In the genomic region with DNA sequence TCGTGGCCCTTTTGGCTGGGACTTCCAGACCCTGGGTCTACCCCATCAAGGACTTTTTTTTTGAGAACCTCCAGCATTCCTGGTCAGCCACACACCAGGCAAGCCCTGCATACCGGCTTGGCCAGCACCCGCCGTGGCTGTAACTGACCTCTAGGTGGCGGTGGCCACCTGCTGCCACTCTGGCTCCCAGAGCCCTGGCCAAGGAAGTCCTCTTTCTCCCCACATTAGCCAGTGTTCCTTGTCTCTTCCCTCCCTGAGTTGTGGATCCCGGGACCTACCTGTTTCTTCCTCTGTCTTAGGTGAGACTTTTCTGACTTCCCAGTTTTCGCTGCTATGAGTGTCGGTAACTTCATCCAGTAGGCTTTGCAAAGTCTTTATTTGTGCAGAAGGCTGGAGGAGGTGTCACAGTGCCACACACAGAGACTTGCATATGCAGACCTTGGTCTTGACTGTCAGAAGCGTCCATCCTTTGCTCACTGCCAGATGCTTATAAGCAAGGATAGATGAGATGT, we compare ENCODE assay signal across 1 cellular context.
A peak's percentile ranks its signal among the peaks of the same experiment; 100 is the strongest.
TF ChIP-seq lines count a peak whose summit lies in the region.

No MANE protein-coding gene starts in this region.

TF ChIP-seq in HepG2, 621 proteins besides CTCF, POLR2A, EP300 and RAD21 (continued from another document and continues in another):
- TF ChIP-seq, protein P1, sequence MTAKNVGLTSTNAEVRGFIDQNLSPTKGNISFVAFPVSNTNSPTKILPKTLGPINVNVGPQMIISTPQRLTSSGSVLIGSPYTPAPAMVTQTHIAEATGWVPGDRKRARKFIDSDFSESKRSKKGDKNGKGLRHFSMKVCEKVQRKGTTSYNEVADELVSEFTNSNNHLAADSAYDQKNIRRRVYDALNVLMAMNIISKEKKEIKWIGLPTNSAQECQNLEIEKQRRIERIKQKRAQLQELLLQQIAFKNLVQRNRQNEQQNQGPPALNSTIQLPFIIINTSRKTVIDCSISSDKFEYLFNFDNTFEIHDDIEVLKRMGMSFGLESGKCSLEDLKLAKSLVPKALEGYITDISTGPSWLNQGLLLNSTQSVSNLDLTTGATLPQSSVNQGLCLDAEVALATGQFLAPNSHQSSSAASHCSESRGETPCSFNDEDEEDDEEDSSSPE (CRISPR knock-in tag; IDR thresholded peaks at IDR 0.05): no peak
- TF ChIP-seq TAF1 (CRISPR knock-in tag; IDR thresholded peaks at IDR 0.05): no peak
- TF ChIP-seq THAP11 (CRISPR knock-in tag; IDR thresholded peaks at IDR 0.05): no peak
- TF ChIP-seq, protein P2, sequence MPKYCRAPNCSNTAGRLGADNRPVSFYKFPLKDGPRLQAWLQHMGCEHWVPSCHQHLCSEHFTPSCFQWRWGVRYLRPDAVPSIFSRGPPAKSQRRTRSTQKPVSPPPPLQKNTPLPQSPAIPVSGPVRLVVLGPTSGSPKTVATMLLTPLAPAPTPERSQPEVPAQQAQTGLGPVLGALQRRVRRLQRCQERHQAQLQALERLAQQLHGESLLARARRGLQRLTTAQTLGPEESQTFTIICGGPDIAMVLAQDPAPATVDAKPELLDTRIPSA (CRISPR knock-in tag; IDR thresholded peaks at IDR 0.05; ENCODE audit: borderline replicate concordance): no peak
- peak; percentile 85; the same call in 1 of the 2 replicates for TF ChIP-seq CBX5 (CRISPR knock-in tag; IDR thresholded peaks at IDR 0.05; ENCODE audit: borderline replicate concordance)
- no peak for TF ChIP-seq RFX1 (IDR thresholded peaks at IDR 0.05)
- no peak; the same call in 1 of the 2 replicates for TF ChIP-seq ZNF83 (CRISPR knock-in tag; IDR thresholded peaks at IDR 0.05; ENCODE audit: borderline replicate concordance)
- no peak for TF ChIP-seq ZNF33B (CRISPR knock-in tag; IDR thresholded peaks at IDR 0.05)
- TF ChIP-seq MED8 (CRISPR knock-in tag; IDR thresholded peaks at IDR 0.05; ENCODE audit: insufficient replicate concordance): no peak
- TF ChIP-seq SP5 (CRISPR knock-in tag; IDR thresholded peaks at IDR 0.05; ENCODE audit: borderline replicate concordance, low read depth): no peak
- no peak for TF ChIP-seq ZNF33A (CRISPR knock-in tag; IDR thresholded peaks at IDR 0.05; ENCODE audit: borderline replicate concordance)
- TF ChIP-seq, protein P3, sequence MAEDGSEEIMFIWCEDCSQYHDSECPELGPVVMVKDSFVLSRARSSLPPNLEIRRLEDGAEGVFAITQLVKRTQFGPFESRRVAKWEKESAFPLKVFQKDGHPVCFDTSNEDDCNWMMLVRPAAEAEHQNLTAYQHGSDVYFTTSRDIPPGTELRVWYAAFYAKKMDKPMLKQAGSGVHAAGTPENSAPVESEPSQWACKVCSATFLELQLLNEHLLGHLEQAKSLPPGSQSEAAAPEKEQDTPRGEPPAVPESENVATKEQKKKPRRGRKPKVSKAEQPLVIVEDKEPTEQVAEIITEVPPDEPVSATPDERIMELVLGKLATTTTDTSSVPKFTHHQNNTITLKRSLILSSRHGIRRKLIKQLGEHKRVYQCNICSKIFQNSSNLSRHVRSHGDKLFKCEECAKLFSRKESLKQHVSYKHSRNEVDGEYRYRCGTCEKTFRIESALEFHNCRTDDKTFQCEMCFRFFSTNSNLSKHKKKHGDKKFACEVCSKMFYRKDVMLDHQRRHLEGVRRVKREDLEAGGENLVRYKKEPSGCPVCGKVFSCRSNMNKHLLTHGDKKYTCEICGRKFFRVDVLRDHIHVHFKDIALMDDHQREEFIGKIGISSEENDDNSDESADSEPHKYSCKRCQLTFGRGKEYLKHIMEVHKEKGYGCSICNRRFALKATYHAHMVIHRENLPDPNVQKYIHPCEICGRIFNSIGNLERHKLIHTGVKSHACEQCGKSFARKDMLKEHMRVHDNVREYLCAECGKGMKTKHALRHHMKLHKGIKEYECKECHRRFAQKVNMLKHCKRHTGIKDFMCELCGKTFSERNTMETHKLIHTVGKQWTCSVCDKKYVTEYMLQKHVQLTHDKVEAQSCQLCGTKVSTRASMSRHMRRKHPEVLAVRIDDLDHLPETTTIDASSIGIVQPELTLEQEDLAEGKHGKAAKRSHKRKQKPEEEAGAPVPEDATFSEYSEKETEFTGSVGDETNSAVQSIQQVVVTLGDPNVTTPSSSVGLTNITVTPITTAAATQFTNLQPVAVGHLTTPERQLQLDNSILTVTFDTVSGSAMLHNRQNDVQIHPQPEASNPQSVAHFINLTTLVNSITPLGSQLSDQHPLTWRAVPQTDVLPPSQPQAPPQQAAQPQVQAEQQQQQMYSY (CRISPR knock-in tag; IDR thresholded peaks at IDR 0.05): no peak
- TF ChIP-seq KDM3A (CRISPR knock-in tag; IDR thresholded peaks at IDR 0.05; ENCODE audit: low read depth): peak; percentile 69; the same call in 1 of the 2 replicates
- TF ChIP-seq, protein P4, sequence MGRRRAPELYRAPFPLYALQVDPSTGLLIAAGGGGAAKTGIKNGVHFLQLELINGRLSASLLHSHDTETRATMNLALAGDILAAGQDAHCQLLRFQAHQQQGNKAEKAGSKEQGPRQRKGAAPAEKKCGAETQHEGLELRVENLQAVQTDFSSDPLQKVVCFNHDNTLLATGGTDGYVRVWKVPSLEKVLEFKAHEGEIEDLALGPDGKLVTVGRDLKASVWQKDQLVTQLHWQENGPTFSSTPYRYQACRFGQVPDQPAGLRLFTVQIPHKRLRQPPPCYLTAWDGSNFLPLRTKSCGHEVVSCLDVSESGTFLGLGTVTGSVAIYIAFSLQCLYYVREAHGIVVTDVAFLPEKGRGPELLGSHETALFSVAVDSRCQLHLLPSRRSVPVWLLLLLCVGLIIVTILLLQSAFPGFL (CRISPR knock-in tag; IDR thresholded peaks at IDR 0.05): no peak
- TF ChIP-seq SKI (IDR thresholded peaks at IDR 0.05; ENCODE audit: partially characterized antibody): peak; percentile 21
- TF ChIP-seq, protein P5, sequence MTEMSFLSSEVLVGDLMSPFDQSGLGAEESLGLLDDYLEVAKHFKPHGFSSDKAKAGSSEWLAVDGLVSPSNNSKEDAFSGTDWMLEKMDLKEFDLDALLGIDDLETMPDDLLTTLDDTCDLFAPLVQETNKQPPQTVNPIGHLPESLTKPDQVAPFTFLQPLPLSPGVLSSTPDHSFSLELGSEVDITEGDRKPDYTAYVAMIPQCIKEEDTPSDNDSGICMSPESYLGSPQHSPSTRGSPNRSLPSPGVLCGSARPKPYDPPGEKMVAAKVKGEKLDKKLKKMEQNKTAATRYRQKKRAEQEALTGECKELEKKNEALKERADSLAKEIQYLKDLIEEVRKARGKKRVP (CRISPR knock-in tag; IDR thresholded peaks at IDR 0.05): no peak
- TF ChIP-seq, protein P6, sequence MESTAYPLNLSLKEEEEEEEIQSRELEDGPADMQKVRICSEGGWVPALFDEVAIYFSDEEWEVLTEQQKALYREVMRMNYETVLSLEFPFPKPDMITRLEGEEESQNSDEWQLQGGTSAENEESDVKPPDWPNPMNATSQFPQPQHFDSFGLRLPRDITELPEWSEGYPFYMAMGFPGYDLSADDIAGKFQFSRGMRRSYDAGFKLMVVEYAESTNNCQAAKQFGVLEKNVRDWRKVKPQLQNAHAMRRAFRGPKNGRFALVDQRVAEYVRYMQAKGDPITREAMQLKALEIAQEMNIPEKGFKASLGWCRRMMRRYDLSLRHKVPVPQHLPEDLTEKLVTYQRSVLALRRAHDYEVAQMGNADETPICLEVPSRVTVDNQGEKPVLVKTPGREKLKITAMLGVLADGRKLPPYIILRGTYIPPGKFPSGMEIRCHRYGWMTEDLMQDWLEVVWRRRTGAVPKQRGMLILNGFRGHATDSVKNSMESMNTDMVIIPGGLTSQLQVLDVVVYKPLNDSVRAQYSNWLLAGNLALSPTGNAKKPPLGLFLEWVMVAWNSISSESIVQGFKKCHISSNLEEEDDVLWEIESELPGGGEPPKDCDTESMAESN (CRISPR knock-in tag; conservative IDR thresholded peaks at IDR 0.05): no peak
- TF ChIP-seq SP1 (IDR thresholded peaks at IDR 0.05): no peak
- no peak for TF ChIP-seq SP1 (CRISPR knock-in tag; IDR thresholded peaks at IDR 0.05)
- TF ChIP-seq ZNF460 (CRISPR knock-in tag; IDR thresholded peaks at IDR 0.05; ENCODE audit: borderline replicate concordance): no peak
- TF ChIP-seq TARDBP (CRISPR knock-in tag; IDR thresholded peaks at IDR 0.05): 0 out of 2 replicates have a peak, but pooled peaks have one; percentile 17
- no peak for TF ChIP-seq FOXK1 (CRISPR knock-in tag; IDR thresholded peaks at IDR 0.05; ENCODE audit: borderline replicate concordance, low read depth)
- TF ChIP-seq MEIS1 (CRISPR knock-in tag; IDR thresholded peaks at IDR 0.05; ENCODE audit: borderline replicate concordance): no peak
- TF ChIP-seq SOX6 (IDR thresholded peaks at IDR 0.05): no peak
- TF ChIP-seq SOX6 (CRISPR knock-in tag; IDR thresholded peaks at IDR 0.05): 0 out of 2 replicates have a peak, but pooled peaks have one; percentile 12
- TF ChIP-seq ZNF136 (CRISPR knock-in tag; IDR thresholded peaks at IDR 0.05; ENCODE audit: low read depth): 0 out of 2 replicates have a peak, but pooled peaks have one; percentile 72
- TF ChIP-seq KLF9 (CRISPR knock-in tag; IDR thresholded peaks at IDR 0.05; ENCODE audit: low read depth): no peak
- TF ChIP-seq, protein P7, sequence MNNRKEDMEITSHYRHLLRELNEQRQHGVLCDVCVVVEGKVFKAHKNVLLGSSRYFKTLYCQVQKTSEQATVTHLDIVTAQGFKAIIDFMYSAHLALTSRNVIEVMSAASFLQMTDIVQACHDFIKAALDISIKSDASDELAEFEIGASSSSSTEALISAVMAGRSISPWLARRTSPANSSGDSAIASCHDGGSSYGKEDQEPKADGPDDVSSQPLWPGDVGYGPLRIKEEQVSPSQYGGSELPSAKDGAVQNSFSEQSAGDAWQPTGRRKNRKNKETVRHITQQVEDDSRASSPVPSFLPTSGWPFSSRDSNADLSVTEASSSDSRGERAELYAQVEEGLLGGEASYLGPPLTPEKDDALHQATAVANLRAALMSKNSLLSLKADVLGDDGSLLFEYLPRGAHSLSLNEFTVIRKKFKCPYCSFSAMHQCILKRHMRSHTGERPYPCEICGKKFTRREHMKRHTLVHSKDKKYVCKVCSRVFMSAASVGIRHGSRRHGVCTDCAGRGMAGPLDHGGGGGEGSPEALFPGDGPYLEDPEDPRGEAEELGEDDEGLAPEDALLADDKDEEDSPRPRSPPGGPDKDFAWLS (CRISPR knock-in tag; IDR thresholded peaks at IDR 0.05; ENCODE audit: borderline replicate concordance): 0 out of 2 replicates have a peak, but pooled peaks have one; percentile 59
- TF ChIP-seq YEATS4 (CRISPR knock-in tag; IDR thresholded peaks at IDR 0.05; ENCODE audit: borderline replicate concordance): no peak
- TF ChIP-seq GATAD1 (CRISPR knock-in tag; IDR thresholded peaks at IDR 0.05): no peak
- TF ChIP-seq ZNF207 (IDR thresholded peaks at IDR 0.05; ENCODE audit: borderline replicate concordance): no peak
- TF ChIP-seq, protein P8, sequence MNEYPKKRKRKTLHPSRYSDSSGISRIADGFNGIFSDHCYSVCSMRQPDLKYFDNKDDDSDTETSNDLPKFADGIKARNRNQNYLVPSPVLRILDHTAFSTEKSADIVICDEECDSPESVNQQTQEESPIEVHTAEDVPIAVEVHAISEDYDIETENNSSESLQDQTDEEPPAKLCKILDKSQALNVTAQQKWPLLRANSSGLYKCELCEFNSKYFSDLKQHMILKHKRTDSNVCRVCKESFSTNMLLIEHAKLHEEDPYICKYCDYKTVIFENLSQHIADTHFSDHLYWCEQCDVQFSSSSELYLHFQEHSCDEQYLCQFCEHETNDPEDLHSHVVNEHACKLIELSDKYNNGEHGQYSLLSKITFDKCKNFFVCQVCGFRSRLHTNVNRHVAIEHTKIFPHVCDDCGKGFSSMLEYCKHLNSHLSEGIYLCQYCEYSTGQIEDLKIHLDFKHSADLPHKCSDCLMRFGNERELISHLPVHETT (CRISPR knock-in tag; conservative IDR thresholded peaks at IDR 0.05): no peak
- TF ChIP-seq TP53 (CRISPR knock-in tag; conservative IDR thresholded peaks at IDR 0.05): no peak
- no peak for TF ChIP-seq KLF12 (CRISPR knock-in tag; IDR thresholded peaks at IDR 0.05; ENCODE audit: borderline replicate concordance)
- no peak for TF ChIP-seq RFXANK (CRISPR knock-in tag; IDR thresholded peaks at IDR 0.05)
- TF ChIP-seq ZNF747 (CRISPR knock-in tag; IDR thresholded peaks at IDR 0.05; ENCODE audit: borderline replicate concordance): no peak
- TF ChIP-seq, protein P9, sequence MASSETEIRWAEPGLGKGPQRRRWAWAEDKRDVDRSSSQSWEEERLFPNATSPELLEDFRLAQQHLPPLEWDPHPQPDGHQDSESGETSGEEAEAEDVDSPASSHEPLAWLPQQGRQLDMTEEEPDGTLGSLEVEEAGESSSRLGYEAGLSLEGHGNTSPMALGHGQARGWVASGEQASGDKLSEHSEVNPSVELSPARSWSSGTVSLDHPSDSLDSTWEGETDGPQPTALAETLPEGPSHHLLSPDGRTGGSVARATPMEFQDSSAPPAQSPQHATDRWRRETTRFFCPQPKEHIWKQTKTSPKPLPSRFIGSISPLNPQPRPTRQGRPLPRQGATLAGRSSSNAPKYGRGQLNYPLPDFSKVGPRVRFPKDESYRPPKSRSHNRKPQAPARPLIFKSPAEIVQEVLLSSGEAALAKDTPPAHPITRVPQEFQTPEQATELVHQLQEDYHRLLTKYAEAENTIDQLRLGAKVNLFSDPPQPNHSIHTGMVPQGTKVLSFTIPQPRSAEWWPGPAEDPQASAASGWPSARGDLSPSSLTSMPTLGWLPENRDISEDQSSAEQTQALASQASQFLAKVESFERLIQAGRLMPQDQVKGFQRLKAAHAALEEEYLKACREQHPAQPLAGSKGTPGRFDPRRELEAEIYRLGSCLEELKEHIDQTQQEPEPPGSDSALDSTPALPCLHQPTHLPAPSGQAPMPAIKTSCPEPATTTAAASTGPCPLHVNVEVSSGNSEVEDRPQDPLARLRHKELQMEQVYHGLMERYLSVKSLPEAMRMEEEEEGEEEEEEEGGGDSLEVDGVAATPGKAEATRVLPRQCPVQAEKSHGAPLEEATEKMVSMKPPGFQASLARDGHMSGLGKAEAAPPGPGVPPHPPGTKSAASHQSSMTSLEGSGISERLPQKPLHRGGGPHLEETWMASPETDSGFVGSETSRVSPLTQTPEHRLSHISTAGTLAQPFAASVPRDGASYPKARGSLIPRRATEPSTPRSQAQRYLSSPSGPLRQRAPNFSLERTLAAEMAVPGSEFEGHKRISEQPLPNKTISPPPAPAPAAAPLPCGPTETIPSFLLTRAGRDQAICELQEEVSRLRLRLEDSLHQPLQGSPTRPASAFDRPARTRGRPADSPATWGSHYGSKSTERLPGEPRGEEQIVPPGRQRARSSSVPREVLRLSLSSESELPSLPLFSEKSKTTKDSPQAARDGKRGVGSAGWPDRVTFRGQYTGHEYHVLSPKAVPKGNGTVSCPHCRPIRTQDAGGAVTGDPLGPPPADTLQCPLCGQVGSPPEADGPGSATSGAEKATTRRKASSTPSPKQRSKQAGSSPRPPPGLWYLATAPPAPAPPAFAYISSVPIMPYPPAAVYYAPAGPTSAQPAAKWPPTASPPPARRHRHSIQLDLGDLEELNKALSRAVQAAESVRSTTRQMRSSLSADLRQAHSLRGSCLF (CRISPR knock-in tag; IDR thresholded peaks at IDR 0.05; ENCODE audit: borderline replicate concordance): no peak
- TF ChIP-seq, protein P10, sequence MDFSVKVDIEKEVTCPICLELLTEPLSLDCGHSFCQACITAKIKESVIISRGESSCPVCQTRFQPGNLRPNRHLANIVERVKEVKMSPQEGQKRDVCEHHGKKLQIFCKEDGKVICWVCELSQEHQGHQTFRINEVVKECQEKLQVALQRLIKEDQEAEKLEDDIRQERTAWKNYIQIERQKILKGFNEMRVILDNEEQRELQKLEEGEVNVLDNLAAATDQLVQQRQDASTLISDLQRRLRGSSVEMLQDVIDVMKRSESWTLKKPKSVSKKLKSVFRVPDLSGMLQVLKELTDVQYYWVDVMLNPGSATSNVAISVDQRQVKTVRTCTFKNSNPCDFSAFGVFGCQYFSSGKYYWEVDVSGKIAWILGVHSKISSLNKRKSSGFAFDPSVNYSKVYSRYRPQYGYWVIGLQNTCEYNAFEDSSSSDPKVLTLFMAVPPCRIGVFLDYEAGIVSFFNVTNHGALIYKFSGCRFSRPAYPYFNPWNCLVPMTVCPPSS (IDR thresholded peaks at IDR 0.05): no peak
- TF ChIP-seq ZNF816 (CRISPR knock-in tag; IDR thresholded peaks at IDR 0.05; ENCODE audit: borderline replicate concordance): no peak
- no peak for TF ChIP-seq RORA (CRISPR knock-in tag; IDR thresholded peaks at IDR 0.05)
- no peak for TF ChIP-seq ZNF333 (CRISPR knock-in tag; IDR thresholded peaks at IDR 0.05; ENCODE audit: borderline replicate concordance)
- no peak for TF ChIP-seq ZBTB42 (CRISPR knock-in tag; IDR thresholded peaks at IDR 0.05)
